12 cellular contexts compared by ENCODE assay signal in the genomic region with DNA sequence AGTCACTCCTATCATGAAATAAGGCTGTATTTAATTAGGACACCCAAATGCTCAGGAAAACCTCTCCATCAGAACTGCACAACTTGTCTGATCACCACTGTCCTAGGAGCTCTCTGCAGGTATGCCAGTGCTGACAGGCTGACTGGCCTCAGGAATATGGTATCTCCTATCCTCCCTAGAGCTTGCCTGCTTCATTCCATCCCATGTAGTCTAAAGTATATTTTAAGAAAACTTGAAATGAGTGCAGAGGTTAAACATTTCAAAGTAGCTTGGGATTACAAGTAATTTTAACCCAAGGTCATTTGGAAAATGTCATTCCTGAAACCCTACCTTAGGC. TPM values are rescaled to one million over a fixed set of nuclear protein-coding genes. Genes with fewer than 3 reads are reported as not detected.
DNase-seq lines count a peak whose midpoint lies in the region; ATAC-seq, FAIRE-seq and TF ChIP-seq lines count a peak whose summit lies in the region.
"Had no signal": no experiment of that assay in that cellular context is flagged by ENCODE, and none has a peak within 500 bp of the region (broad histone marks: within the 10 kb centered on the region; RNA-seq: fewer than 3 reads in every experiment).

No MANE protein-coding gene starts in this region.

- in situ Hi-C loops in GM23248 (cut with MboI), result no loop called here

- no peak overlapping the region for H3K9ac ChIP-seq in GM23248

- no peak overlapping the region for H3K4me3 ChIP-seq in GM23248
- no peak overlapping the region for H3K4me3 ChIP-seq in OCI-LY7 (ENCODE audit: low read depth, low read length, poor library complexity, severe bottlenecking)
- H3K4me3 ChIP-seq in neutrophil (ENCODE audit: low read depth in 1 of 2, low read length in 1 of 2), result no peak overlapping the region
- H3K4me3 ChIP-seq: prostate gland, tibial artery had no signal

- intact Hi-C loops in OCI-LY7 (cut with micrococcal nuclease; ENCODE audit: unreplicated experiment), result no loop called here

- H3K9me2 ChIP-seq in GM23248 (ENCODE audit: insufficient read depth), result no peaks in the 10 kb centered on the region
- no peaks in the 10 kb centered on the region for H3K9me2 ChIP-seq in OCI-LY7 (ENCODE audit: insufficient read depth, low read length)

- H2AFZ ChIP-seq in GM23248, result no peak overlapping the region
- no peak overlapping the region for H2AFZ ChIP-seq in OCI-LY7 (ENCODE audit: low read length)

- H3K4me2 ChIP-seq in GM23248 (ENCODE audit: unreplicated experiment) (peak overlapping the region; percentile 72), OCI-LY7 (ENCODE audit: low read length) (no peak overlapping the region)

- BruUV-seq in OCI-LY7 (replicated peaks; lab: Mats Ljungman, UMichigan), result no TSS peak

- no peak for DNase-seq in GM23248
- no peak for DNase-seq in OCI-LY7 (ENCODE audit: low spot score)
- no peak for DNase-seq in NCI-H146 treated with DMSO at 0.1 percent for 48 hours (lab: John Stamatoyannopoulos, UW; ENCODE audit: unreplicated experiment)
- DNase-seq in ureter (ENCODE audit: low spot score), result no peak
- DNase-seq in urothelium cell line (ENCODE audit: low spot score), result no peak
- DNase-seq: NCI-H1436, NCI-H524 treated with DMSO at 0.1 percent for 48 hours, tibial artery had no signal

- no peaks in the 10 kb centered on the region for H3K36me3 ChIP-seq in GM23248 (ENCODE audit: low read depth)
- H3K36me3 ChIP-seq in OCI-LY7 (ENCODE audit: insufficient read depth, low read length), result no peaks in the 10 kb centered on the region
- H3K36me3 ChIP-seq in neutrophil, result no peaks in the 10 kb centered on the region
- H3K36me3 ChIP-seq: prostate gland, tibial artery had no signal

- TF ChIP-seq CTCF in OCI-LY7 (conservative IDR thresholded peaks at IDR 0.05; ENCODE audit: low read length), result 0 out of 2 replicates have a peak, but pooled peaks have one; percentile 4
- no peak for TF ChIP-seq CTCF in neutrophil (IDR thresholded peaks at IDR 0.05)

- H3K27ac ChIP-seq in GM23248, result no peak overlapping the region
- no peak overlapping the region for H3K27ac ChIP-seq in OCI-LY7 (ENCODE audit: low read depth, low read length, poor library complexity, severe bottlenecking)
- peak overlapping the region; percentile 64 for H3K27ac ChIP-seq in neutrophil
- H3K27ac ChIP-seq: prostate gland had no signal

- H3K4me1 ChIP-seq in GM23248 (ENCODE audit: insufficient read depth) (peaks cover 40% of the 10 kb centered on the region), OCI-LY7 (ENCODE audit: insufficient read depth, low read length, poor library complexity, severe bottlenecking) (no peaks in the 10 kb centered on the region), neutrophil (ENCODE audit: control insufficient read depth in 1 of 2, insufficient read depth in 1 of 2, low read depth in 1 of 2, low read length in 1 of 2) (peaks cover 21 to 29% of the 10 kb centered on the region in 2 experiments)
- H3K4me1 ChIP-seq: prostate gland had no signal

- peak; percentile 7 for ATAC-seq in GM19035 (IDR thresholded peaks at IDR 0.05; ENCODE audit: unreplicated experiment)

- CTCF ChIA-PET in OCI-LY7 (lab: Charles Lee; ENCODE audit: unreplicated experiment), result no interaction called here

- FAIRE-seq in urothelium cell line (lab: Jason Lieb, UNC), result no peak
- FAIRE-seq: colon had no signal

- no peaks in the 10 kb centered on the region for H3K9me3 ChIP-seq in GM23248 (ENCODE audit: low read depth)
- H3K9me3 ChIP-seq in OCI-LY7 (ENCODE audit: low read length), result no peaks in the 10 kb centered on the region
- no peaks in the 10 kb centered on the region for H3K9me3 ChIP-seq in neutrophil
- H3K9me3 ChIP-seq: prostate gland, tibial artery had no signal

- H4K20me1 ChIP-seq in GM23248 (ENCODE audit: insufficient read depth) (no peaks in the 10 kb centered on the region), OCI-LY7 (ENCODE audit: insufficient read depth, low read length) (no peaks in the 10 kb centered on the region; the same call in 1 of the 2 replicates)

- peaks cover 21% of the 10 kb centered on the region for H3F3A ChIP-seq in GM23248 (ENCODE audit: insufficient read depth)

- POLR2A ChIA-PET in OCI-LY7 (lab: Charles Lee), result no interaction called here

- H3K79me2 ChIP-seq in GM23248 (ENCODE audit: insufficient read depth) (no peaks in the 10 kb centered on the region), OCI-LY7 (ENCODE audit: insufficient read depth, low read depth, low read length) (no peaks in the 10 kb centered on the region)

- H3K27me3 ChIP-seq in GM23248 (replicated peaks; ENCODE audit: insufficient read depth) (no peaks in the 10 kb centered on the region), neutrophil (no peaks in the 10 kb centered on the region)
- H3K27me3 ChIP-seq: tibial artery had no signal

RNA-seq across cellular contexts. Expression of a gene that starts 23.7 kb away (rescaled TPM):
- total RNA-seq in GM23248 (2014; rRNA removed; shearing (Covaris generic)), result 45.0 and 48.2 TPM in 2 replicates
- polyA plus RNA-seq in GM23248 (2016; fragmentation: Nextera tagmentation; extraction: Ambion mirVana), result 60.9 and 66.3 TPM in 2 replicates
- not detected in 2 replicates for total RNA-seq in OCI-LY7 (2014; rRNA removed; shearing (Covaris generic))
- total RNA-seq in OCI-LY7 (2022), result not detected in 2 replicates
- 136 TPM for total RNA-seq in ureter

Comparison
In these comparisons a context has a peak if more than half of its experiments do, and no peak if none do; other contexts are left out.
1. RNA of a gene that starts 23.7 kb away (total RNA-seq): 136 TPM in ureter (single experiment) and 45.0 to 48.2 TPM in GM23248; not detected in OCI-LY7; every median in the first group is over 10 times any median in the second.